19 cellular contexts compared by ENCODE assay signal in genomic region chr5:173391031-173391430, GRCh38.
"Had no signal": no experiment of that assay in that cellular context is flagged by ENCODE, and none has a peak within 500 bp of the region (broad histone marks: within the 10 kb centered on the region; RNA-seq: fewer than 3 reads in every experiment).

No MANE protein-coding gene starts in this region.

- H3K27me3 Mint-ChIP-seq: activated CD4-positive, alpha-beta T cell treated with anti-CD3 and anti-CD28 coated beads, Interleukin-2, amount 10 ng/mL, durations not matched to agents 24 days and 14 days had no signal

- H3K9me3 Mint-ChIP-seq: activated CD4-positive, alpha-beta T cell treated with anti-CD3 and anti-CD28 coated beads, Interleukin-2, amount 10 ng/mL, durations not matched to agents 24 days and 14 days; activated CD8-positive, alpha-beta T cell treated with anti-CD3 and anti-CD28 coated beads for 36 hours; T-helper 1 cell treated with Interleukin-12 subunit alpha and Interleukin-12 subunit beta and Interleukin-4 antibody, amounts not matched to agents 30 μg/mL and 1 μg/mL, for 36 hours had no signal

- H3K36me3 Mint-ChIP-seq: activated naive CD4-positive, alpha-beta T cell treated with anti-CD3 and anti-CD28 coated beads, Interleukin-2, amount 10 ng/mL, durations not matched to agents 7 days and 5 days; mesothelial cell of epicardium; stimulated activated memory B cell treated with anti-CD40 and anti-IgM and Interleukin-4, amounts not matched to agents 10 μg/mL and 1 μg/mL and 100 μg/mL, for 72 hours had no signal

- H3K27ac Mint-ChIP-seq: activated CD4-positive, alpha-beta T cell treated with anti-CD3 and anti-CD28 coated beads, Interleukin-2, amount 10 ng/mL, durations not matched to agents 24 days and 14 days; activated CD8-positive, alpha-beta T cell treated with anti-CD3 and anti-CD28 coated beads for 36 hours; activated naive CD4-positive, alpha-beta T cell treated with anti-CD3 and anti-CD28 coated beads, Interleukin-2, amount 10 ng/mL, durations not matched to agents 7 days and 5 days; activated naive CD8-positive, alpha-beta T cell treated with anti-CD3 and anti-CD28 coated beads, Interleukin-2, amount 50 U/mL, for 24 hours; activated T-cell treated with anti-CD3 and anti-CD28 coated beads, Interleukin-2, amount 50 U/mL, for 24 hours; mesothelial cell of epicardium; nephron progenitor cell; stimulated activated memory B cell treated with anti-CD40 and anti-IgM and Interleukin-4, amounts not matched to agents 10 μg/mL and 1 μg/mL and 100 μg/mL, for 72 hours; T-helper 1 cell treated with Interleukin-12 subunit alpha and Interleukin-12 subunit beta and Interleukin-4 antibody, amounts not matched to agents 30 μg/mL and 1 μg/mL, for 36 hours had no signal

- DNase-seq: activated CD4-positive, alpha-beta T cell treated with anti-CD3 and anti-CD28 coated beads, Interleukin-2, amount 10 ng/mL, durations not matched to agents 24 days and 14 days; activated CD8-positive, alpha-beta T cell treated with anti-CD3 and anti-CD28 coated beads for 36 hours; activated effector memory CD4-positive, alpha-beta T cell treated with Interleukin-2 at 50 U/mL for 16 hours; activated naive CD4-positive, alpha-beta T cell treated with anti-CD3 and anti-CD28 coated beads, Interleukin-2, amount 10 ng/mL, durations not matched to agents 7 days and 5 days; activated naive CD8-positive, alpha-beta T cell treated with anti-CD3 and anti-CD28 coated beads, Interleukin-2, amount 50 U/mL, for 24 hours; activated T-cell treated with anti-CD3 and anti-CD28 coated beads, Interleukin-2, amount 50 U/mL, for 24 hours; nephron progenitor cell; psoas muscle; right lobe of liver; spleen; stimulated activated CD4-positive, alpha-beta T cell treated with anti-CD3 and anti-CD28 coated beads, Interleukin-4, amount 100 ng/mL, for 4 hours; thyroid gland had no signal

- H3K4me1 ChIP-seq: psoas muscle, right lobe of liver, spleen, thyroid gland had no signal

- H3K4me3 Mint-ChIP-seq: activated CD4-positive, alpha-beta T cell treated with anti-CD3 and anti-CD28 coated beads, Interleukin-2, amount 10 ng/mL, durations not matched to agents 24 days and 14 days; activated CD8-positive, alpha-beta T cell treated with anti-CD3 and anti-CD28 coated beads for 36 hours; activated naive CD4-positive, alpha-beta T cell treated with anti-CD3 and anti-CD28 coated beads, Interleukin-2, amount 10 ng/mL, durations not matched to agents 7 days and 5 days; activated naive CD8-positive, alpha-beta T cell treated with anti-CD3 and anti-CD28 coated beads, Interleukin-2, amount 50 U/mL, for 24 hours; activated T-cell treated with anti-CD3 and anti-CD28 coated beads, Interleukin-2, amount 50 U/mL, for 24 hours; mesothelial cell of epicardium; nephron progenitor cell; stimulated activated memory B cell treated with anti-CD40 and anti-IgM and Interleukin-4, amounts not matched to agents 10 μg/mL and 1 μg/mL and 100 μg/mL, for 72 hours; T-helper 1 cell treated with Interleukin-12 subunit alpha and Interleukin-12 subunit beta and Interleukin-4 antibody, amounts not matched to agents 30 μg/mL and 1 μg/mL, for 36 hours had no signal

- H3K36me3 ChIP-seq: right lobe of liver, SJCRH30, spleen, thyroid gland had no signal

- H3K27ac ChIP-seq: coronary artery, psoas muscle, right lobe of liver, SJCRH30, spleen, thyroid gland had no signal

- H3K4me1 Mint-ChIP-seq: activated CD4-positive, alpha-beta T cell treated with anti-CD3 and anti-CD28 coated beads, Interleukin-2, amount 10 ng/mL, durations not matched to agents 24 days and 14 days; activated naive CD4-positive, alpha-beta T cell treated with anti-CD3 and anti-CD28 coated beads, Interleukin-2, amount 10 ng/mL, durations not matched to agents 7 days and 5 days; activated naive CD8-positive, alpha-beta T cell treated with anti-CD3 and anti-CD28 coated beads, Interleukin-2, amount 50 U/mL, for 24 hours; mesothelial cell of epicardium; stimulated activated memory B cell treated with anti-CD40 and anti-IgM and Interleukin-4, amounts not matched to agents 10 μg/mL and 1 μg/mL and 100 μg/mL, for 72 hours had no signal

- H3K27me3 ChIP-seq: right lobe of liver, SJCRH30, thyroid gland had no signal

- H3K4me3 ChIP-seq: coronary artery, lung, psoas muscle, right lobe of liver, SJCRH30, spleen, thyroid gland had no signal

- ATAC-seq: activated CD8-positive, alpha-beta T cell treated with anti-CD3 and anti-CD28 coated beads for 36 hours; activated naive CD8-positive, alpha-beta T cell treated with anti-CD3 and anti-CD28 coated beads, Interleukin-2, amount 50 U/mL, for 24 hours; left lobe of liver; psoas muscle; right lobe of liver; stimulated activated memory B cell treated with anti-CD40 and anti-IgM and Interleukin-4, amounts not matched to agents 10 μg/mL and 1 μg/mL and 100 μg/mL, for 72 hours had no signal

- H3K9me3 ChIP-seq: right lobe of liver, thyroid gland had no signal
